1 cellular context compared by ENCODE assay signal in genomic region chr1:964691-965525, GRCh38.
TF ChIP-seq lines count a peak whose summit lies in the region.

No MANE protein-coding gene starts in this region.

TF ChIP-seq in HCT116, 20 proteins besides CTCF, POLR2A, EP300 and RAD21 (continued from another document):
- TF ChIP-seq REST (IDR thresholded peaks at IDR 0.05; ENCODE audit: low read depth) (no peak), ZNF274 (IDR thresholded peaks at IDR 0.05; ENCODE audit: low read depth, low read length) (no peak), YY1 (IDR thresholded peaks at IDR 0.05; ENCODE audit: extremely low read depth, insufficient replicate concordance, low read depth, low read length) (no peak)
